23 cellular contexts compared by ENCODE assay signal in the genomic region with DNA sequence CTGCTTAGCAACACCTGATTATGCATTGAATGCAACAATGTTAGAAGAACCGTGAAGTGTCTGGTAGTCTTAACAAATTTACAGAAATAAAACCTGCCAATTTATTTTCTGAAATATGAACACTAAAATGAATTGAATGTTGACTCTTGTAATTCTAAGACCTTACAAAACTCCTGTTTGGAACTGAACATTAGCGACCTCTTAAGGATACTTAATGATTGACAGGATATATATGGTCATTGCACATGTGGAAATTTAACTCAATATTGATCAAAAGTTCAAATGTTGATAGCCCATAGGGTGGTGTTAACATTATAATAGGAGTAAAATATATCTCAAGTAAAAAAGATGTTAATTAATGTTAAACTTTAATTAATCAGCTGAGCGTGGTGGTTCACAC.
DNase-seq lines count a peak whose midpoint lies in the region; ATAC-seq and TF ChIP-seq lines count a peak whose summit lies in the region.
"Had no signal": no experiment of that assay in that cellular context is flagged by ENCODE, and none has a peak within 500 bp of the region (broad histone marks: within the 10 kb centered on the region; RNA-seq: fewer than 3 reads in every experiment).

No MANE protein-coding gene starts in this region.

- no peaks in the 10 kb centered on the region for H4K20me1 ChIP-seq in OCI-LY3 (ENCODE audit: insufficient read depth, low read length)

- H3K4me1 ChIP-seq in OCI-LY3 (ENCODE audit: low read length) (no peaks in the 10 kb centered on the region), esophagus muscularis mucosa (no peaks in the 10 kb centered on the region)
- H3K4me1 ChIP-seq: A549 had no signal

- no peak for ATAC-seq in HG02623 (IDR thresholded peaks at IDR 0.05; ENCODE audit: unreplicated experiment)
- ATAC-seq: A549 had no signal

- TF ChIP-seq POLR2A in esophagus muscularis mucosa (IDR thresholded peaks at IDR 0.05; ENCODE audit: low read depth), result no peak

- no peak overlapping the region for H2AFZ ChIP-seq in OCI-LY3 (ENCODE audit: low read depth, low read length)
- H2AFZ ChIP-seq: PC-9 had no signal

- intact Hi-C loops in esophagus muscularis mucosa (cut with DNase I), result no loop called here

- no peak overlapping the region for H3K4me2 ChIP-seq in OCI-LY3 (ENCODE audit: low read length)
- H3K4me2 ChIP-seq: A549, PC-9, SK-N-SH had no signal

- no peak for TF ChIP-seq EP300 in esophagus muscularis mucosa (IDR thresholded peaks at IDR 0.05)

- H3K9me3 Mint-ChIP-seq in glutamatergic neuron (ENCODE audit: unreplicated experiment), result no peaks in the 10 kb centered on the region

- H3K27ac ChIP-seq in OCI-LY3 (ENCODE audit: low read length) (no peak overlapping the region), esophagus muscularis mucosa (replicated peaks in 1 of 4) (no peak overlapping the region)
- H3K27ac ChIP-seq: A549, PC-9 had no signal

- no peak overlapping the region for H3K4me3 Mint-ChIP-seq in glutamatergic neuron (ENCODE audit: unreplicated experiment)
- H3K4me3 Mint-ChIP-seq: CD4-positive, alpha-beta T cell had no signal

- H3K79me2 ChIP-seq in OCI-LY3 (ENCODE audit: low read length), result no peaks in the 10 kb centered on the region

- H3K4me1 Mint-ChIP-seq in glutamatergic neuron (ENCODE audit: low read depth, unreplicated experiment), result no peaks in the 10 kb centered on the region

- H3K4me3 ChIP-seq in OCI-LY3 (ENCODE audit: low read length) (no peak overlapping the region), esophagus muscularis mucosa (no peak overlapping the region)
- H3K4me3 ChIP-seq: A549, PC-9 had no signal

- no peaks in the 10 kb centered on the region for H3K36me3 Mint-ChIP-seq in glutamatergic neuron (ENCODE audit: unreplicated experiment)

- 55% methylated on average over 3 of the region's 3 CpGs for WGBS in esophagus muscularis mucosa

- TF ChIP-seq CTCF in OCI-LY3 (IDR thresholded peaks at IDR 0.05; ENCODE audit: low read depth, low read length), result peak; percentile 24; the same call in 1 of the 2 replicates
- peak; percentile 24 for TF ChIP-seq CTCF in glutamatergic neuron (IDR thresholded peaks at IDR 0.05; ENCODE audit: partially characterized antibody, unreplicated experiment)
- TF ChIP-seq CTCF in esophagus muscularis mucosa (IDR thresholded peaks at IDR 0.05), result no peak

- DNase-seq in AML-193 (lab: John Stamatoyannopoulos, UW) (peak; percentile 4 to 17), HT-29 (ENCODE audit: low spot score) (peak; percentile 11), glutamatergic neuron (no peak), NK-92 (lab: John Stamatoyannopoulos, UW; ENCODE audit: unreplicated experiment) (no peak), esophagus muscularis mucosa (ENCODE audit: extremely low spot score) (no peak)
- DNase-seq: CD4-positive, alpha-beta T cell; COR-L47; DND-41; KBM-7; MV-4-11; NCI-H1694; NCI-H2081; NCI-H2171; NCI-H345; NCI-H524; PC-9; RPMI8226; SHP77 treated with DMSO at 0.1 percent for 48 hours; SK-N-SH; T-helper 2 cell had no signal

- H3K27me3 ChIP-seq in OCI-LY3 (ENCODE audit: low read depth, low read length), result no peaks in the 10 kb centered on the region
- H3K27me3 ChIP-seq in esophagus muscularis mucosa, result no peaks in the 10 kb centered on the region

- H3K36me3 ChIP-seq in OCI-LY3 (replicated peaks; ENCODE audit: low read depth, low read length), result no peaks in the 10 kb centered on the region
- no peaks in the 10 kb centered on the region for H3K36me3 ChIP-seq in esophagus muscularis mucosa

- H3K27ac Mint-ChIP-seq in glutamatergic neuron (ENCODE audit: unreplicated experiment), result no peak overlapping the region
- H3K27ac Mint-ChIP-seq: CD4-positive, alpha-beta T cell had no signal

- no peaks in the 10 kb centered on the region for H3K27me3 Mint-ChIP-seq in glutamatergic neuron (ENCODE audit: unreplicated experiment)
- H3K27me3 Mint-ChIP-seq: CD4-positive, alpha-beta T cell had no signal

- H3K9me3 ChIP-seq in OCI-LY3 (ENCODE audit: insufficient read depth, low read length) (no peaks in the 10 kb centered on the region), esophagus muscularis mucosa (peaks cover 0 to 3% (median 0%) of the 10 kb centered on the region in 4 donors)
- H3K9me3 ChIP-seq: A549, SK-N-SH had no signal

- H3K9ac ChIP-seq in OCI-LY3 (ENCODE audit: low read length), result no peak overlapping the region
- H3K9ac ChIP-seq: SK-N-SH had no signal

Comparison
In these comparisons a context has a peak if more than half of its experiments do, and no peak if none do; other contexts are left out.
1. DNase-seq: peak in AML-193 (2 of 2) and HT-29 (single experiment); none in glutamatergic neuron (single experiment), NK-92 (single experiment) and esophagus muscularis mucosa (single experiment).
2. CTCF ChIP-seq: peak in OCI-LY3 (single experiment) and glutamatergic neuron (single experiment); none in esophagus muscularis mucosa (0 of 3).